ENCODE assay signal across 13 cellular contexts in the genomic region with DNA sequence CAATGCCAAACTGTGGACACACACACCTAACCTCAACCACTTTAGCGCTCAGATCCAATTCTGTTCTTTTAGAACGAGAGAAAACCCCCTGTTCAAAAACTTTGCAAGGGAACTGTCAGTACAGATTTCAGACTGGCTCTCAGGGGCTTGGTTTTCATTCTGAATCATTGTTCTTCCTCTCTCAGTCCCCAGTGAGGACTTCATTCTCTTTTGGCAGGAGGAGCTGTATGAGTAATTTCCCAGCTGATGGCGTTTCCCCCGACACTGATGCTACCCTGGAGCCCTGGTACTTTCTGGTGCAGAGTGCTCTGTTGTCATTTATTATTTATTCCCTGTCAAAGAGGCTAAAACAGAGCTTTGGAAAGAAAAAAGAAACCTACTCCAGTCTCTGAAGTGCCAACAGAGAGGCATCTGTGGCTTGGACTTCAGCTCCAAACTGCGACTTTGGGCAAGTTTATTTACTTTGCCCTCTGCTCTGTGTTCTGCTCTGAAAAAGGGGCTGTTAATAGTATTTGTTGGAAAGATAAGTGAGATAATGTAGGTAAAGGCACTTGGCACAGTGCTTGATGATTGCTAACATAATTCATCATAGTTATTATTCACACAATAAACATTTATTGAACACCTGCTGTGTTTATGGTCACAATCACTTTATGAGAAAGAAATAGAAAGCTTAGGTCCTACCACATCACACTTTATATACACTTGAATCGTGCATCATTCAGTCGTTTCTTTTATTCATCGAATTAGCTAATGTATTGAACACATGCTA. TPM values are rescaled to one million over a fixed set of nuclear protein-coding genes. Genes with fewer than 3 reads are reported as not detected.
A peak's percentile ranks its signal among the peaks of the same experiment; 100 is the strongest.
DNase-seq lines count a peak whose midpoint lies in the region; ATAC-seq and TF ChIP-seq lines count a peak whose summit lies in the region.
"Had no signal": no experiment of that assay in that cellular context is flagged by ENCODE, and none has a peak within 500 bp of the region (broad histone marks: within the 10 kb centered on the region; RNA-seq: fewer than 3 reads in every experiment).

No MANE protein-coding gene starts in this region.

- no peak overlapping the region for H3K9ac ChIP-seq in fibroblast of lung (ENCODE audit: insufficient read depth, low read length)

- H3K4me1 ChIP-seq in fibroblast of lung (ENCODE audit: control insufficient read depth, extremely low read depth, insufficient read depth, low read length) (no peaks in the 10 kb centered on the region), thoracic aorta (ENCODE audit: control insufficient read depth in 1 of 2, low read depth in 2 of 2) (peaks cover 8 to 22% of the 10 kb centered on the region in 2 donors)

- no peaks in the 10 kb centered on the region for H3K9me3 ChIP-seq in fibroblast of lung (ENCODE audit: control insufficient read depth, insufficient read depth, low read depth, low read length)
- no peaks in the 10 kb centered on the region for H3K9me3 ChIP-seq in thoracic aorta

- H3K27me3 ChIP-seq in fibroblast of lung (ENCODE audit: control insufficient read depth, insufficient read depth, low read length) (no peaks in the 10 kb centered on the region), thoracic aorta (replicated peaks; ENCODE audit: insufficient read depth) (no peaks in the 10 kb centered on the region)

- H3K4me3 ChIP-seq in fibroblast of lung (replicated peaks in 1 of 4; ENCODE audit: control extremely low read depth in 1 of 4, insufficient read depth in 1 of 4, low read depth in 3 of 4, low read length in 4 of 4) (no peak overlapping the region), thoracic aorta (no peak overlapping the region)
- H3K4me3 ChIP-seq: GM23338, SK-N-MC, skin epidermis had no signal

- TF ChIP-seq CTCF in fibroblast of lung (conservative IDR thresholded peaks at IDR 0.05 in 1 of 2, IDR thresholded peaks at IDR 0.05 in 1 of 2; ENCODE audit: low read depth in 1 of 2, low read length in 2 of 2) (no peak), thoracic aorta (IDR thresholded peaks at IDR 0.05) (no peak)

- ATAC-seq in Right ventricle myocardium inferior (peak; percentile 61), HG03521 (IDR thresholded peaks at IDR 0.05; ENCODE audit: unreplicated experiment) (peak; percentile 41), thoracic aorta (ENCODE audit: insufficient number of reproducible peaks, low FRiP score, low read depth) (no peak)
- ATAC-seq: GM23338 had no signal

- no peak for DNase-seq in Right ventricle myocardium inferior (ENCODE audit: missing footprints)
- no peak for DNase-seq in cardiac septum (ENCODE audit: low spot score)
- peak; percentile 39 to 63 for DNase-seq in fibroblast of lung (ENCODE audit: low read depth in 2 of 2)
- DNase-seq in thoracic aorta (ENCODE audit: low spot score) = no peak
- no peak for DNase-seq in NCI-H146 (lab: John Stamatoyannopoulos, UW)
- no peak for DNase-seq in D341Med (ENCODE audit: low spot score)
- no peak for DNase-seq in activated effector memory CD4-positive, alpha-beta T cell treated with Interleukin-2 at 50 U/mL for 16 hours
- DNase-seq: trophoblast cell had no signal

- H2AFZ ChIP-seq in fibroblast of lung (ENCODE audit: low read length) = no peak overlapping the region
- H2AFZ ChIP-seq: GM23338 had no signal

- H3K27ac ChIP-seq in fibroblast of lung (ENCODE audit: insufficient read depth, low read length) (no peak overlapping the region), thoracic aorta (peak overlapping the region; percentile 39 to 66)
- H3K27ac ChIP-seq: C4-2B, SK-N-MC had no signal

- no peaks in the 10 kb centered on the region for H4K20me1 ChIP-seq in fibroblast of lung (ENCODE audit: control insufficient read depth, extremely low read depth, insufficient read depth, low read length)

- no peaks in the 10 kb centered on the region for H3K79me2 ChIP-seq in fibroblast of lung (ENCODE audit: control insufficient read depth, insufficient read depth, low read length)

- H3K36me3 ChIP-seq in fibroblast of lung (ENCODE audit: control insufficient read depth, insufficient read depth, low read length) (peaks cover 17% of the 10 kb centered on the region), thoracic aorta (peaks cover 49% of the 10 kb centered on the region)

- intact Hi-C loops in Right ventricle myocardium inferior (cut with DNase I) (no loop called here), cardiac septum (cut with DNase I) (no loop called here)

- no peak overlapping the region for H3K4me2 ChIP-seq in fibroblast of lung (ENCODE audit: extremely low read depth, insufficient read depth, low read length)
- H3K4me2 ChIP-seq: GM23338 had no signal

RNA-seq across cellular contexts. Expression of a gene that starts 28.3 kb away (rescaled TPM):
- total RNA-seq in Right ventricle myocardium inferior (0.41 TPM), cardiac septum (3.5 TPM), fibroblast of lung (0.33 and 0.51 TPM in 2 replicates), thoracic aorta (1 to 10 TPM; 1.2 to 1.5 TPM)
- 1.8 and 4.1 TPM in 2 replicates for polyA plus RNA-seq in fibroblast of lung
- 2.4 and 7.6 TPM in 2 replicates for polyA plus RNA-seq in fibroblast of lung (2012)
- 6.4 and 8.2 TPM in 2 replicates for polyA minus RNA-seq in fibroblast of lung (ENCODE audit: low replicate concordance)

RNA-seq across cellular contexts. Expression of a gene that starts 34.0 kb away (rescaled TPM):
- 22.3 TPM for total RNA-seq in Right ventricle myocardium inferior
- 32.7 TPM for total RNA-seq in cardiac septum
- total RNA-seq in fibroblast of lung = 37.0 and 42.3 TPM in 2 replicates
- polyA plus RNA-seq in fibroblast of lung = 31.2 and 41.9 TPM in 2 replicates
- polyA plus RNA-seq in fibroblast of lung (2012) = 27.3 and 34.8 TPM in 2 replicates
- polyA minus RNA-seq in fibroblast of lung (ENCODE audit: low replicate concordance) = 45.9 and 46.8 TPM in 2 replicates
- total RNA-seq in thoracic aorta = 10 to 100 TPM; 37.2 to 43.6 TPM

Comparison
In these comparisons a context has a peak if more than half of its experiments do, and no peak if none do; other contexts are left out.
1. DNase-seq: peak in fibroblast of lung (2 of 2); none in Right ventricle myocardium inferior (single experiment), cardiac septum (single experiment), thoracic aorta (single experiment), NCI-H146 (single experiment), D341Med (single experiment) and activated effector memory CD4-positive, alpha-beta T cell treated with Interleukin-2 at 50 U/mL for 16 hours (single experiment).